9 cellular contexts compared by ENCODE assay signal in genomic region chr4:169008478-169008877, GRCh38. TPM values are rescaled to one million over a fixed set of nuclear protein-coding genes. Genes with fewer than 3 reads are reported as not detected.
DNase-seq lines count a peak whose midpoint lies in the region; ATAC-seq and TF ChIP-seq lines count a peak whose summit lies in the region.
"Had no signal": no experiment of that assay in that cellular context is flagged by ENCODE, and none has a peak within 500 bp of the region (broad histone marks: within the 10 kb centered on the region; RNA-seq: fewer than 3 reads in every experiment).

No MANE protein-coding gene starts in this region.

- H3K36me3 Mint-ChIP-seq in activated CD4-positive, alpha-beta T cell treated with anti-CD3 and anti-CD28 coated beads, Interleukin-2, amount 10 ng/mL, durations not matched to agents 24 days and 14 days (ENCODE audit: low read depth), result peaks cover 13% of the 10 kb centered on the region
- H3K36me3 Mint-ChIP-seq in stimulated activated effector memory CD8-positive, alpha-beta T cell treated with anti-CD3 and anti-CD28 coated beads, Interleukin-12 subunit alpha, Interleukin-12 subunit beta, amount 100 ng/mL, for 72 hours, result peaks cover 45% of the 10 kb centered on the region

- H3K4me3 ChIP-seq in WI38 (ENCODE audit: low read depth, low read length), result peak overlapping the region; percentile 72
- H3K4me3 ChIP-seq in foreskin fibroblast (ENCODE audit: low read depth in 1 of 2, low read length in 2 of 2), result peak overlapping the region; percentile 83 to 92

- peaks cover 28% of the 10 kb centered on the region for H3K4me1 Mint-ChIP-seq in activated CD4-positive, alpha-beta T cell treated with anti-CD3 and anti-CD28 coated beads, Interleukin-2, amount 10 ng/mL, durations not matched to agents 24 days and 14 days
- H3K4me1 Mint-ChIP-seq in stimulated activated effector memory CD8-positive, alpha-beta T cell treated with anti-CD3 and anti-CD28 coated beads, Interleukin-12 subunit alpha, Interleukin-12 subunit beta, amount 100 ng/mL, for 72 hours, result peaks cover 29% of the 10 kb centered on the region

- H3K9me3 Mint-ChIP-seq in activated CD4-positive, alpha-beta T cell treated with anti-CD3 and anti-CD28 coated beads, Interleukin-2, amount 10 ng/mL, durations not matched to agents 24 days and 14 days, result no peaks in the 10 kb centered on the region
- no peaks in the 10 kb centered on the region for H3K9me3 Mint-ChIP-seq in stimulated activated effector memory CD8-positive, alpha-beta T cell treated with anti-CD3 and anti-CD28 coated beads, Interleukin-12 subunit alpha, Interleukin-12 subunit beta, amount 100 ng/mL, for 72 hours

- H3K27ac Mint-ChIP-seq in activated CD4-positive, alpha-beta T cell treated with anti-CD3 and anti-CD28 coated beads, Interleukin-2, amount 10 ng/mL, durations not matched to agents 24 days and 14 days, result peak overlapping the region; percentile 93
- H3K27ac Mint-ChIP-seq in stimulated activated effector memory CD8-positive, alpha-beta T cell treated with anti-CD3 and anti-CD28 coated beads, Interleukin-12 subunit alpha, Interleukin-12 subunit beta, amount 100 ng/mL, for 72 hours, result peak overlapping the region; percentile 98

- ATAC-seq in stimulated activated effector memory CD8-positive, alpha-beta T cell treated with anti-CD3 and anti-CD28 coated beads, Interleukin-12 subunit alpha, Interleukin-12 subunit beta, amount 100 ng/mL, for 72 hours, result no peak
- ATAC-seq in HG03139 (IDR thresholded peaks at IDR 0.05; ENCODE audit: unreplicated experiment), result no peak

- intact Hi-C loops in activated CD4-positive, alpha-beta T cell treated with anti-CD3 and anti-CD28 coated beads, Interleukin-2, amount 10 ng/mL, durations not matched to agents 24 days and 14 days (cut with micrococcal nuclease), result no loop called here

- TF ChIP-seq CTCF in WI38 (IDR thresholded peaks at IDR 0.05; ENCODE audit: low read depth, low read length), result no peak
- TF ChIP-seq CTCF in foreskin fibroblast (IDR thresholded peaks at IDR 0.05; ENCODE audit: low read depth, low read length), result no peak

- H3K27me3 Mint-ChIP-seq in activated CD4-positive, alpha-beta T cell treated with anti-CD3 and anti-CD28 coated beads, Interleukin-2, amount 10 ng/mL, durations not matched to agents 24 days and 14 days, result peaks cover 2% of the 10 kb centered on the region

- DNase-seq in activated CD4-positive, alpha-beta T cell treated with anti-CD3 and anti-CD28 coated beads, Interleukin-2, amount 10 ng/mL, durations not matched to agents 24 days and 14 days, result no peak
- DNase-seq in activated CD4-positive, alpha-beta T cell treated with anti-CD3 and anti-CD28 coated beads, Interleukin-2, amount 50 U/mL, for 4 hours, result no peak
- DNase-seq in foreskin fibroblast, result no peak
- DNase-seq in stimulated activated effector memory CD8-positive, alpha-beta T cell treated with anti-CD3 and anti-CD28 coated beads, Interleukin-12 subunit alpha, Interleukin-12 subunit beta, amount 100 ng/mL, for 72 hours (ENCODE audit: low spot score in 2 of 2), result no peak
- DNase-seq in NCI-H1436 treated with DMSO at 0.1 percent for 48 hours (lab: John Stamatoyannopoulos, UW), result no peak
- DNase-seq in activated effector memory CD4-positive, alpha-beta T cell treated with Interleukin-2 at 50 U/mL for 16 hours, result no peak
- DNase-seq: NCI-H446 treated with DMSO at 0.1 percent for 48 hours had no signal

- peak overlapping the region; percentile 94 for H3K4me3 Mint-ChIP-seq in activated CD4-positive, alpha-beta T cell treated with anti-CD3 and anti-CD28 coated beads, Interleukin-2, amount 10 ng/mL, durations not matched to agents 24 days and 14 days
- H3K4me3 Mint-ChIP-seq in stimulated activated effector memory CD8-positive, alpha-beta T cell treated with anti-CD3 and anti-CD28 coated beads, Interleukin-12 subunit alpha, Interleukin-12 subunit beta, amount 100 ng/mL, for 72 hours, result peak overlapping the region; percentile 92

RNA-seq across cellular contexts. Expression of gene CBR4, which starts 1.6 kb away (rescaled TPM):
- total RNA-seq in activated CD4-positive, alpha-beta T cell treated with anti-CD3 and anti-CD28 coated beads, Interleukin-2, amount 10 ng/mL, durations not matched to agents 24 days and 14 days, result 20.6 and 22.8 TPM in 2 replicates
